In the genomic region with DNA sequence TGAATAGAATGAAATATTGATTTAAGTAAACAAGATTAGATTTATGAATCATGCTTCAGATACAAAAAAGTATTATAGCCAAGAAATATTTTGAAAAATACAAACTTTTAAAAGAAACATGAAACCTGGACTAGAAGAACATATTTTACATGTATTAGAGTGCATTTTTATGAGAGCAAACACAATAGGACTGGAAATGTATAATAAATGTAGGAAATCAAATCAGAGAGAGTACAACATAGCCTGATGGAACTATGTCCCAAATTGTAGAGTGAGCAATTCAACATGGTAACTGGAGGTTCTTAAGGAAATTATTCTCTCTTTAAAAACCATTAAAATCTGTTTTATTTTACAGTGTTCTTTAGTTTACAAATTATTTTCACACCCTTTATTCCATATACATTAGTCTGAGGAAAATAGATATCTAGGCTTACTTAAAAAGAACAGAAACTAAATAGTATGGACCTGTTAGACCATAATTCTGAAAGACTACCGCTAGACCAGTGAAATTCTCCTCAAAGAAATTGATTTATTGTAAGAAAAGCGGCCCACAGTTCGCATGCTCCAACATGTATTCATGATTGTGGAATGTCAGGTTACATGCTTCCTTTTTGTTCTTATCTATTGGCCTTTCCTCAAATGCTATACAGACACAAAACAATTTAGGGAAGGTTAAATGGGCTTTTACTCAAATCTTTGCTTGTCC, we compare ENCODE assay signal across 28 cellular contexts.
"Had no signal": no experiment of that assay in that cellular context is flagged by ENCODE, and none has a peak within 500 bp of the region (broad histone marks: within the 10 kb centered on the region; RNA-seq: fewer than 3 reads in every experiment).

No MANE protein-coding gene starts in this region.

- H3K4me1 ChIP-seq: esophagus muscularis mucosa, heart right ventricle, left ventricle myocardium inferior, pancreas, prostate gland, stomach, thyroid gland, upper lobe of right lung had no signal

- H3K36me3 Mint-ChIP-seq: activated CD8-positive, alpha-beta memory T cell treated with anti-CD3 and anti-CD28 coated beads, Interleukin-2, amount 10 ng/mL, durations not matched to agents 7 days and 5 days; activated naive CD4-positive, alpha-beta T cell treated with anti-CD3 and anti-CD28 coated beads, Interleukin-2, amount 50 U/mL, for 72 hours; brain; naive B cell; stimulated activated naive B cell treated with anti-CD40 and anti-IgM and Interleukin-4, amounts not matched to agents 10 μg/mL and 1 μg/mL and 100 μg/mL, for 72 hours had no signal

- H3K27ac ChIP-seq: esophagus muscularis mucosa, heart right ventricle, left ventricle myocardium inferior, pancreas, prostate gland, stomach, thyroid gland, upper lobe of right lung had no signal

- H3K9me3 ChIP-seq: esophagus muscularis mucosa, heart right ventricle, left ventricle myocardium inferior, pancreas, prostate gland, stomach, thyroid gland, upper lobe of right lung had no signal

- DNase-seq: activated CD4-positive, alpha-beta T cell treated with anti-CD3 and anti-CD28 coated beads for 36 hours; activated CD4-positive, CD25-positive, alpha-beta regulatory T cell; activated CD8-positive, alpha-beta memory T cell treated with anti-CD3 and anti-CD28 coated beads, Interleukin-2, amount 10 ng/mL, durations not matched to agents 7 days and 5 days; activated CD8-positive, alpha-beta T cell treated with anti-CD3 and anti-CD28 coated beads, Interleukin-2, amount 10 ng/mL, durations not matched to agents 7 days and 5 days; activated naive CD4-positive, alpha-beta T cell; activated T-cell treated with anti-CD3 and anti-CD28 coated beads, Interleukin-2, amount 50 U/mL, for 48 hours; aorta; caudate nucleus; foreskin melanocyte; heart right ventricle; left ventricle myocardium inferior; naive B cell; pancreas; retina; stimulated activated CD4-positive, alpha-beta T cell treated with anti-CD3 and anti-CD28 coated beads, Interleukin-15, amount 100 ng/mL, for 24 hours; stimulated activated CD4-positive, alpha-beta T cell treated with anti-CD3 and anti-CD28 coated beads, Interleukin-2, amount 100 ng/mL, for 24 hours; stimulated activated naive B cell treated with anti-CD40 and anti-IgM and Interleukin-4, amounts not matched to agents 10 μg/mL and 1 μg/mL and 100 μg/mL, for 72 hours; stomach; thyroid gland; upper lobe of right lung had no signal

- H3K27ac Mint-ChIP-seq: activated CD4-positive, alpha-beta T cell treated with anti-CD3 and anti-CD28 coated beads for 36 hours; activated CD8-positive, alpha-beta memory T cell treated with anti-CD3 and anti-CD28 coated beads, Interleukin-2, amount 10 ng/mL, durations not matched to agents 7 days and 5 days; activated CD8-positive, alpha-beta T cell treated with anti-CD3 and anti-CD28 coated beads, Interleukin-2, amount 10 ng/mL, durations not matched to agents 7 days and 5 days; activated naive CD4-positive, alpha-beta T cell treated with anti-CD3 and anti-CD28 coated beads, Interleukin-2, amount 50 U/mL, for 72 hours; brain; naive B cell; stimulated activated naive B cell treated with anti-CD40 and anti-IgM and Interleukin-4, amounts not matched to agents 10 μg/mL and 1 μg/mL and 100 μg/mL, for 72 hours had no signal

- H3K4me3 ChIP-seq: esophagus muscularis mucosa, heart right ventricle, left ventricle myocardium inferior, lung, pancreas, prostate gland, stomach, thyroid gland, upper lobe of right lung had no signal

- H3K27me3 Mint-ChIP-seq: activated CD8-positive, alpha-beta memory T cell treated with anti-CD3 and anti-CD28 coated beads, Interleukin-2, amount 10 ng/mL, durations not matched to agents 7 days and 5 days; naive B cell; stimulated activated naive B cell treated with anti-CD40 and anti-IgM and Interleukin-4, amounts not matched to agents 10 μg/mL and 1 μg/mL and 100 μg/mL, for 72 hours had no signal

- H3K36me3 ChIP-seq: esophagus muscularis mucosa, heart right ventricle, left ventricle myocardium inferior, pancreas, prostate gland, stomach, thyroid gland, upper lobe of right lung had no signal

- H3K4me3 Mint-ChIP-seq: activated CD4-positive, alpha-beta T cell treated with anti-CD3 and anti-CD28 coated beads for 36 hours; activated CD8-positive, alpha-beta memory T cell treated with anti-CD3 and anti-CD28 coated beads, Interleukin-2, amount 10 ng/mL, durations not matched to agents 7 days and 5 days; activated CD8-positive, alpha-beta T cell treated with anti-CD3 and anti-CD28 coated beads, Interleukin-2, amount 10 ng/mL, durations not matched to agents 7 days and 5 days; brain; naive B cell; stimulated activated naive B cell treated with anti-CD40 and anti-IgM and Interleukin-4, amounts not matched to agents 10 μg/mL and 1 μg/mL and 100 μg/mL, for 72 hours had no signal

- ATAC-seq: activated CD4-positive, alpha-beta T cell treated with anti-CD3 and anti-CD28 coated beads for 36 hours; activated CD8-positive, alpha-beta memory T cell treated with anti-CD3 and anti-CD28 coated beads, Interleukin-2, amount 10 ng/mL, durations not matched to agents 7 days and 5 days; activated CD8-positive, alpha-beta T cell treated with anti-CD3 and anti-CD28 coated beads, Interleukin-2, amount 10 ng/mL, durations not matched to agents 7 days and 5 days; activated naive CD4-positive, alpha-beta T cell treated with anti-CD3 and anti-CD28 coated beads, Interleukin-2, amount 50 U/mL, for 72 hours; heart right ventricle; sciatic nerve; stimulated activated naive B cell treated with anti-CD40 and anti-IgM and Interleukin-4, amounts not matched to agents 10 μg/mL and 1 μg/mL and 100 μg/mL, for 72 hours had no signal

- FAIRE-seq: endothelial cell of umbilical vein, islet of Langerhans, pancreas had no signal

- H3K4me1 Mint-ChIP-seq: activated CD4-positive, alpha-beta T cell treated with anti-CD3 and anti-CD28 coated beads for 36 hours; activated CD8-positive, alpha-beta memory T cell treated with anti-CD3 and anti-CD28 coated beads, Interleukin-2, amount 10 ng/mL, durations not matched to agents 7 days and 5 days; naive B cell; stimulated activated naive B cell treated with anti-CD40 and anti-IgM and Interleukin-4, amounts not matched to agents 10 μg/mL and 1 μg/mL and 100 μg/mL, for 72 hours had no signal

- H3K27me3 ChIP-seq: esophagus muscularis mucosa, pancreas, stomach, thyroid gland, upper lobe of right lung had no signal
